ENCODE assay signal across 18 cellular contexts in the genomic region with DNA sequence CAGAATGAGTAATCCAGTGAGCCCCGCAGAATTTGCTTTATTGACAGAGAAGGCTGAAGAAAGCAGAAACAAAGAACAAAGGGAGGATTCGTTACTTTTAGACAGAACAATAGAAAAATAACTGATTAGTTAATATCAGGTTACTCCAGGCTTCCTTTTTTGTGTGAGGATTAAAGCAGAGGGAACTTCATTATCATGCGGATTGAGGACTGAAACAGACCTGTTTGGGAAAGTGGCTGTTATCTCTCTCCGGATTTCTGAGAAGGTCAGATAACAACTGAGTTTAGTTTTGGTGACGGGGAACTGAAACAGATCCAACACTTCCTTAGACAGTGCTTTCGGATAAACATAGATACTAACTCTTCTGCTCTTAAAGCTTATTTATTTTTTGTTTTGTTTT.
"Had no signal": no experiment of that assay in that cellular context is flagged by ENCODE, and none has a peak within 500 bp of the region (broad histone marks: within the 10 kb centered on the region; RNA-seq: fewer than 3 reads in every experiment).

No MANE protein-coding gene starts in this region.

- H3K4me3 ChIP-seq: colonic mucosa, mucosa of descending colon, ovary, psoas muscle, right atrium auricular region, thoracic aorta, upper lobe of left lung had no signal

- DNase-seq: activated CD4-positive, alpha-beta memory T cell treated with anti-CD3 and anti-CD28 coated beads for 36 hours; activated CD4-positive, alpha-beta T cell treated with anti-CD3 and anti-CD28 coated beads for 48 hours; activated naive CD4-positive, alpha-beta T cell treated with Interleukin-2 at 50 U/mL for 16 hours; activated T-cell treated with anti-CD3 and anti-CD28 coated beads, Interleukin-2, amount 50 U/mL, for 48 hours; amygdala; colonic mucosa; erythroblast; foreskin fibroblast; mucosa of descending colon; ovary; psoas muscle; stimulated activated CD4-positive, alpha-beta T cell treated with anti-CD3 and anti-CD28 coated beads, Interleukin-4, amount 100 ng/mL, for 24 hours; stimulated activated naive CD4-positive, alpha-beta T cell treated with Interleukin-2 at 50 U/mL for 16 hours; T-helper 9 cell; upper lobe of left lung had no signal

- H3K27ac ChIP-seq: colonic mucosa, ovary, psoas muscle, right atrium auricular region, thoracic aorta, upper lobe of left lung had no signal

- FAIRE-seq: bronchial epithelial cell had no signal

- H3K27me3 ChIP-seq: colonic mucosa, ovary, right atrium auricular region, upper lobe of left lung had no signal

- H3K4me1 ChIP-seq: colonic mucosa, psoas muscle, right atrium auricular region had no signal

- H3K36me3 ChIP-seq: colonic mucosa, ovary, right atrium auricular region, thoracic aorta, upper lobe of left lung had no signal

- H3K9me3 ChIP-seq: colonic mucosa, mucosa of descending colon, ovary, psoas muscle, right atrium auricular region, thoracic aorta, upper lobe of left lung had no signal

- ATAC-seq: mucosa of descending colon, psoas muscle had no signal
